ENCODE assay signal across 8 cellular contexts in genomic region chr17:80545499-80545826, GRCh38. TPM values are rescaled to one million over a fixed set of nuclear protein-coding genes. Genes with fewer than 3 reads are reported as not detected.
DNase-seq lines count a peak whose midpoint lies in the region; ATAC-seq and TF ChIP-seq lines count a peak whose summit lies in the region.

No MANE protein-coding gene starts in this region.

- no peaks in the 10 kb centered on the region for H3K27me3 ChIP-seq in hepatocyte

- H3K9me2 ChIP-seq in hepatocyte (replicated peaks; ENCODE audit: insufficient read depth), result no peaks in the 10 kb centered on the region

- peaks cover 15% of the 10 kb centered on the region for H3K4me1 Mint-ChIP-seq in stimulated activated effector memory CD8-positive, alpha-beta T cell treated with anti-CD3 and anti-CD28 coated beads, Interleukin-12 subunit alpha, Interleukin-12 subunit beta, amount 100 ng/mL, for 72 hours

- TF ChIP-seq CTCF in VCaP (conservative IDR thresholded peaks at IDR 0.05) (no peak), hepatocyte (IDR thresholded peaks at IDR 0.05; ENCODE audit: poor library complexity) (no peak)

- peak overlapping the region; percentile 62 for H3K4me3 ChIP-seq in hepatocyte

- H3K27ac Mint-ChIP-seq in stimulated activated effector memory CD8-positive, alpha-beta T cell treated with anti-CD3 and anti-CD28 coated beads, Interleukin-12 subunit alpha, Interleukin-12 subunit beta, amount 100 ng/mL, for 72 hours, result peak overlapping the region; percentile 93

- WGBS in hepatocyte (ENCODE audit: low lambda C conversion rate, missing lambda C conversion rate), result 10% methylated on average over 8 of the region's 8 CpGs

- H3K36me3 Mint-ChIP-seq in stimulated activated effector memory CD8-positive, alpha-beta T cell treated with anti-CD3 and anti-CD28 coated beads, Interleukin-12 subunit alpha, Interleukin-12 subunit beta, amount 100 ng/mL, for 72 hours, result peaks cover 6% of the 10 kb centered on the region

- peak overlapping the region; percentile 41 for H2AFZ ChIP-seq in hepatocyte

- ATAC-seq in stimulated activated effector memory CD8-positive, alpha-beta T cell treated with anti-CD3 and anti-CD28 coated beads, Interleukin-12 subunit alpha, Interleukin-12 subunit beta, amount 100 ng/mL, for 72 hours, result no peak
- ATAC-seq in HG03439 (IDR thresholded peaks at IDR 0.05; ENCODE audit: unreplicated experiment), result no peak

- peaks cover 4% of the 10 kb centered on the region for H4K20me1 ChIP-seq in hepatocyte (ENCODE audit: insufficient read depth, poor library complexity, severe bottlenecking)

- no peaks in the 10 kb centered on the region for H3K36me3 ChIP-seq in hepatocyte (replicated peaks; ENCODE audit: insufficient read depth, low read depth)

- H3K79me2 ChIP-seq in hepatocyte, result peaks cover 57% of the 10 kb centered on the region

- H3K4me2 ChIP-seq in hepatocyte, result peak overlapping the region; percentile 94

- no peaks in the 10 kb centered on the region for H3K9me3 Mint-ChIP-seq in stimulated activated effector memory CD8-positive, alpha-beta T cell treated with anti-CD3 and anti-CD28 coated beads, Interleukin-12 subunit alpha, Interleukin-12 subunit beta, amount 100 ng/mL, for 72 hours

- DNase-seq in DMS53 (lab: John Stamatoyannopoulos, UW) (peak; percentile 37), DMS53 treated with DMSO at 0.1 percent for 48 hours (lab: John Stamatoyannopoulos, UW; ENCODE audit: unreplicated experiment) (no peak), hepatocyte (ENCODE audit: low spot score) (no peak), caudate nucleus (lab: John Stamatoyannopoulos, UW) (no peak)
- DNase-seq in stimulated activated effector memory CD8-positive, alpha-beta T cell treated with anti-CD3 and anti-CD28 coated beads, Interleukin-12 subunit alpha, Interleukin-12 subunit beta, amount 100 ng/mL, for 72 hours (ENCODE audit: low spot score in 2 of 2), result no peak
- DNase-seq in stimulated activated naive CD4-positive, alpha-beta T cell (lab: John Stamatoyannopoulos, UW), result no peak

- peak overlapping the region; percentile 81 for H3K4me3 Mint-ChIP-seq in stimulated activated effector memory CD8-positive, alpha-beta T cell treated with anti-CD3 and anti-CD28 coated beads, Interleukin-12 subunit alpha, Interleukin-12 subunit beta, amount 100 ng/mL, for 72 hours

- H3K27ac ChIP-seq in VCaP (peak overlapping the region; percentile 88), hepatocyte (peak overlapping the region; percentile 83), caudate nucleus (ENCODE audit: low read depth, low read length) (no peak overlapping the region)

- H3K4me1 ChIP-seq in hepatocyte (ENCODE audit: insufficient read depth), result peaks cover 14% of the 10 kb centered on the region

- no peaks in the 10 kb centered on the region for H3K9me3 ChIP-seq in hepatocyte (ENCODE audit: low read depth)

RNA-seq across cellular contexts. Expression of gene RPTOR, which starts 0.8 kb away (rescaled TPM):
- total RNA-seq in hepatocyte, result 11.9 and 20.6 TPM in 2 replicates
- 12.5 and 14.1 TPM in 2 replicates for polyA plus RNA-seq in hepatocyte
